19 cellular contexts compared by ENCODE assay signal in the genomic region with DNA sequence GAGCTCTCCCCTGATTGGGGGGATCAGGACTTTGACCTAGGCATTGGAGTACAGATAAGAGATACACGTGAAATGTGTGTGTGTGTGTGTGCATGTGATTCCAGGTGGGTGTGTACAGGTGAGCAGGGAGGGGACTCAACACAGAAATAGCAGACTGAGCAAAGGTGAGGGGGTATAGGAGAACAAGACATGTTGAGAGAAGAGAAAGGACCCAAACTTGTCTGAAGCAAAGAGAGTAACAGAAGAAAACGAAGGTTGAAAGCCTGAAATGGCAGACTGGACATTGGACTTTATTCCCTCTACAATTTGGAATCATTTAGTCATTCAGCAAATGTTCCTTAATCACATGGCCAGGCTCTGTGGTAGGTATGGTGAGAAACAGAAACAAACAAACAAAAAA. TPM values are rescaled to one million over a fixed set of nuclear protein-coding genes. Genes with fewer than 3 reads are reported as not detected.
DNase-seq lines count a peak whose midpoint lies in the region; ATAC-seq and TF ChIP-seq lines count a peak whose summit lies in the region.
"Had no signal": no experiment of that assay in that cellular context is flagged by ENCODE, and none has a peak within 500 bp of the region (broad histone marks: within the 10 kb centered on the region; RNA-seq: fewer than 3 reads in every experiment).

No MANE protein-coding gene starts in this region.

- TF ChIP-seq POLR2A in right lobe of liver (IDR thresholded peaks at IDR 0.05), result no peak

- intact Hi-C loops in Calu3 (cut with micrococcal nuclease; ENCODE audit: unreplicated experiment) (no loop called here), right lobe of liver (cut with DNase I) (no loop called here), ascending aorta (cut with DNase I) (no loop called here)

- H3K18ac ChIP-seq in trophoblast cell (ENCODE audit: low read length), result no peak overlapping the region

- peaks cover 31% of the 10 kb centered on the region for H3K4me1 Mint-ChIP-seq in Calu3 (ENCODE audit: low read depth, unreplicated experiment)
- H3K4me1 Mint-ChIP-seq in glutamatergic neuron (ENCODE audit: low read depth, unreplicated experiment), result no peaks in the 10 kb centered on the region

- no peak overlapping the region for H2BK120ac ChIP-seq in trophoblast cell (ENCODE audit: insufficient read depth, low read length, poor library complexity)

- H3K4ac ChIP-seq in trophoblast cell (ENCODE audit: low read depth, low read length), result no peak overlapping the region

- H3K36me3 Mint-ChIP-seq in Calu3 (ENCODE audit: insufficient read depth, unreplicated experiment), result no peaks in the 10 kb centered on the region
- no peaks in the 10 kb centered on the region for H3K36me3 Mint-ChIP-seq in glutamatergic neuron (ENCODE audit: unreplicated experiment)
- H3K36me3 Mint-ChIP-seq: CD8-positive, alpha-beta T cell had no signal

- H3K27ac Mint-ChIP-seq in Calu3 (ENCODE audit: unreplicated experiment), result no peak overlapping the region
- no peak overlapping the region for H3K27ac Mint-ChIP-seq in glutamatergic neuron (ENCODE audit: unreplicated experiment)
- H3K27ac Mint-ChIP-seq: CD8-positive, alpha-beta T cell; GM23338; IgD-negative memory B cell had no signal

- H3K79me1 ChIP-seq in trophoblast cell (ENCODE audit: low read length), result no peaks in the 10 kb centered on the region

- H3K27ac ChIP-seq in right lobe of liver (no peak overlapping the region), trophoblast cell (ENCODE audit: low read depth, low read length) (no peak overlapping the region), ascending aorta (no peak overlapping the region)
- H3K27ac ChIP-seq: RWPE1 had no signal

- H2BK12ac ChIP-seq in trophoblast cell (ENCODE audit: low read length), result no peak overlapping the region

- no peak overlapping the region for H2AFZ ChIP-seq in trophoblast cell (ENCODE audit: insufficient read depth, low read length, poor library complexity)
- H2AFZ ChIP-seq: GM23338 had no signal

- H3K9me3 Mint-ChIP-seq in Calu3 (ENCODE audit: low read depth, unreplicated experiment) (no peaks in the 10 kb centered on the region), glutamatergic neuron (ENCODE audit: unreplicated experiment) (peaks cover 2% of the 10 kb centered on the region)
- H3K9me3 Mint-ChIP-seq: CD8-positive, alpha-beta T cell; GM23338; IgD-negative memory B cell had no signal

- peaks cover 31% of the 10 kb centered on the region for H3K27me3 Mint-ChIP-seq in Calu3 (ENCODE audit: unreplicated experiment)
- peaks cover 2% of the 10 kb centered on the region for H3K27me3 Mint-ChIP-seq in glutamatergic neuron (ENCODE audit: unreplicated experiment)

- TF ChIP-seq CTCF in Calu3 (IDR thresholded peaks at IDR 0.05; ENCODE audit: unreplicated experiment) (no peak), glutamatergic neuron (IDR thresholded peaks at IDR 0.05; ENCODE audit: partially characterized antibody, unreplicated experiment) (no peak), right lobe of liver (IDR thresholded peaks at IDR 0.05) (no peak), ascending aorta (IDR thresholded peaks at IDR 0.05) (no peak)

- peak; percentile 62 to 78 (median 74) for ATAC-seq in right lobe of liver
- ATAC-seq: CD8-positive, alpha-beta T cell; GM23338 had no signal

- no peaks in the 10 kb centered on the region for H3K36me3 ChIP-seq in right lobe of liver
- H3K36me3 ChIP-seq in trophoblast cell (ENCODE audit: control insufficient read depth in 1 of 2, insufficient read depth in 2 of 2, low read length in 2 of 2), result no peaks in the 10 kb centered on the region
- H3K36me3 ChIP-seq in ascending aorta, result no peaks in the 10 kb centered on the region
- H3K36me3 ChIP-seq: HAP-1 had no signal

- no peaks in the 10 kb centered on the region for H3K79me2 ChIP-seq in trophoblast cell (ENCODE audit: control insufficient read depth, insufficient read depth, low read length, poor library complexity)

- H3K4me3 ChIP-seq in right lobe of liver (no peak overlapping the region), trophoblast cell (ENCODE audit: low read depth, low read length) (no peak overlapping the region), ascending aorta (no peak overlapping the region)
- H3K4me3 ChIP-seq: GM23338, HAP-1 had no signal

- H3K14ac ChIP-seq in trophoblast cell (ENCODE audit: low read length), result no peak overlapping the region

- H4K8ac ChIP-seq in trophoblast cell (ENCODE audit: low read depth, low read length), result no peak overlapping the region

- no peak overlapping the region for H3K9ac ChIP-seq in trophoblast cell (ENCODE audit: low read length)

- no peak overlapping the region for H3K4me2 ChIP-seq in trophoblast cell (ENCODE audit: low read length)
- H3K4me2 ChIP-seq: GM23338 had no signal

- no peak overlapping the region for H2AK5ac ChIP-seq in trophoblast cell (ENCODE audit: low read length)

- H4K91ac ChIP-seq in trophoblast cell (ENCODE audit: low read depth, low read length), result no peak overlapping the region

- no peaks in the 10 kb centered on the region for H3K27me3 ChIP-seq in right lobe of liver
- H3K27me3 ChIP-seq in trophoblast cell (ENCODE audit: insufficient read depth, low read length), result no peaks in the 10 kb centered on the region
- no peaks in the 10 kb centered on the region for H3K27me3 ChIP-seq in ascending aorta

- peaks cover 0 to 5% (median 2%) of the 10 kb centered on the region in 4 donors for H3K4me1 ChIP-seq in right lobe of liver
- H3K4me1 ChIP-seq in trophoblast cell (ENCODE audit: control insufficient read depth in 1 of 2, insufficient read depth in 2 of 2, low read length in 2 of 2), result no peaks in the 10 kb centered on the region
- no peaks in the 10 kb centered on the region for H3K4me1 ChIP-seq in ascending aorta
- H3K4me1 ChIP-seq: HAP-1 had no signal

- CTCF ChIA-PET in Calu3 (lab: Charles Lee), result interaction anchor here (0.6 kb wide), 1 partner anchor 168 kb away, joined by 6 read pairs; no protein-coding TSS in a partner anchor

- H4K12ac ChIP-seq in trophoblast cell (ENCODE audit: low read depth, low read length), result no peak overlapping the region

- peak overlapping the region; percentile 95 for H3K23ac ChIP-seq in trophoblast cell (ENCODE audit: low read length)

- H2BK5ac ChIP-seq in trophoblast cell (ENCODE audit: low read depth, low read length, poor library complexity), result no peak overlapping the region

- H3K9me3 ChIP-seq in right lobe of liver, result no peaks in the 10 kb centered on the region
- H3K9me3 ChIP-seq in trophoblast cell (ENCODE audit: insufficient read depth, low read depth, low read length), result no peaks in the 10 kb centered on the region
- H3K9me3 ChIP-seq in ascending aorta, result no peaks in the 10 kb centered on the region
- H3K9me3 ChIP-seq: HAP-1 had no signal

- H3K4me3 Mint-ChIP-seq in Calu3 (ENCODE audit: low read depth, unreplicated experiment) (peak overlapping the region; percentile 1), glutamatergic neuron (ENCODE audit: unreplicated experiment) (peak overlapping the region; percentile 26)
- H3K4me3 Mint-ChIP-seq: CD8-positive, alpha-beta T cell; GM23338; IgD-negative memory B cell had no signal

- DNase-seq in Calu3, result no peak
- DNase-seq in glutamatergic neuron, result no peak
- no peak for DNase-seq in right lobe of liver
- no peak for DNase-seq in trophoblast cell
- DNase-seq in HUDEP-2 (lab: John Stamatoyannopoulos, UW; ENCODE audit: unreplicated experiment in 76 of 76), result no peak
- no peak for DNase-seq in NCI-H82 (lab: John Stamatoyannopoulos, UW)
- no peak for DNase-seq in ascending aorta (ENCODE audit: low spot score in 2 of 2)
- no peak for DNase-seq in NAMALWA (ENCODE audit: low spot score)
- DNase-seq: AML-193; CD8-positive, alpha-beta T cell; DMS53; GDM1; NCI-H1694; NCI-H526 treated with DMSO at 0.1 percent for 48 hours; SHP77 treated with DMSO at 0.1 percent for 48 hours had no signal

- WGBS in right lobe of liver (ENCODE audit: insufficient coverage, low coverage, low lambda C conversion rate, missing lambda C conversion rate), result 12% methylated on average over 2 of the region's 2 CpGs
- WGBS in trophoblast cell (ENCODE audit: extremely low coverage, insufficient coverage, insufficient read length), result no CpG with 5 or more reads among the region's 2 CpGs

- BruUV-seq in Calu3 (replicated peaks; lab: Mats Ljungman, UMichigan), result no TSS peak

RNA-seq across cellular contexts. Expression of gene MRO, which starts 23.3 kb away (rescaled TPM):
- not detected in 2 replicates for total RNA-seq in Calu3 (2022)
- total RNA-seq in glutamatergic neuron (ENCODE audit: unreplicated experiment), result not detected
- total RNA-seq in right lobe of liver, result 10 to 100 TPM in 1 of 6 experiments, 1 to 10 TPM in 5; 2.2 to 14.8 (median 2.7) TPM
- 0.03 and 0.07 TPM in 2 replicates for polyA plus RNA-seq in trophoblast cell (2013)
- total RNA-seq in ascending aorta, result 1.4 TPM
- total RNA-seq: CD8-positive, alpha-beta T cell had no signal
- polyA plus RNA-seq: IgD-negative memory B cell had no signal
